In the genomic region with DNA sequence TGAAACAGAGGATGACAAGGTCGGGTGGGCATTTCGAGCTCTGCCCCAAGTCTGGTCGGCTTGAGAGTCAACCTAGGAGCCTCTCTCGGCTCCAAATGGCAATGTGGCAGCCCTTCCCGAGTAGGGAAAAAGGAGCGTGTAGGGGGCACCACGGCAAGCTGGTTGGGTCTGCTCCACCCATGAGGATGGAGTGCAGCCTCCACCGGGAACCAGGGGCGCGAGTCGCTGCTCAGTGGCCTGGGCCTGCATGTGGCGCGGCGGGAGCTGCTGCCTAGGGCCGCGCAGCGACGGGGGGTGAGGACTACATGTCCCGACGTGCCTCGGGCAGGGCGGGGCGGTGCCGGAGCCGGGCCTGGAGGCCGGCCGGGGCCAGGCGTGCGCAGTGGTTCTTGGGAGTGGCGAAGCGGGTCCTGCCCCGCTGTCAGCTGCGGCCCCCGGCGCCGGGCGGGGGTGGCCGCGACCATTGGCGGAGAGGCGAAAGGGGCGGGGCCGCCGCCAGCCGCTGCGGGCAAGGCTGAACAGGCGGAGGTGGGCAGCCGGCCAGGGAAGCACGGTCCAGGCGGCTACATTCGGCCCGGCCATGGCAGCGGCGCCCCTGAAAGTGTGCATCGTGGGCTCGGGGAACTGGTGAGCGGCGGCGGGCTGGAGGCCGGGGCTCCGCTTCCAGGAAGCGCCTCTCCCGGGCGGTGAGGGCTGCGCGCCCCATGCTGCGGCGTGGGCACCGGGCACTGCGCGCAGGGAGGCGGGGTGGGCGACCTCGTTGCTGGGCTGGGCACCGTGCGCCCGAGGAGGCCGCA, we compare ENCODE assay signal across 1 cellular context.
TF ChIP-seq lines count a peak whose summit lies in the region.

Gene GPD1L (plus strand): TSS at position 489 of the 797 bp plus-strand sequence. CDS start 92 bp downstream, at position 581.

TF ChIP-seq in HepG2, 621 proteins besides CTCF, POLR2A, EP300 and RAD21 (continued from another document and continues in another):
- TF ChIP-seq ZNF513 (CRISPR knock-in tag; conservative IDR thresholded peaks at IDR 0.05), result no peak
- peak; percentile 72; the same call in 1 of the 2 replicates for TF ChIP-seq SAFB2 (CRISPR knock-in tag; IDR thresholded peaks at IDR 0.05; ENCODE audit: borderline replicate concordance, low read depth)
- no peak for TF ChIP-seq POLR2AphosphoS2 (IDR thresholded peaks at IDR 0.05; ENCODE audit: low read depth, low read length)
- TF ChIP-seq SSRP1 (CRISPR knock-in tag; IDR thresholded peaks at IDR 0.05), result no peak
- TF ChIP-seq MED13 (CRISPR knock-in tag; IDR thresholded peaks at IDR 0.05), result no peak
- no peak for TF ChIP-seq SOX13 (IDR thresholded peaks at IDR 0.05)
- TF ChIP-seq SOX13 (CRISPR knock-in tag; conservative IDR thresholded peaks at IDR 0.05 in 1 of 2, IDR thresholded peaks at IDR 0.05 in 1 of 2), result peak in 1 of 2 experiments; percentile 18; a peak in 1 of 4 replicates
- TF ChIP-seq TFE3 (CRISPR knock-in tag; IDR thresholded peaks at IDR 0.05), result no peak
- TF ChIP-seq, protein P1, sequence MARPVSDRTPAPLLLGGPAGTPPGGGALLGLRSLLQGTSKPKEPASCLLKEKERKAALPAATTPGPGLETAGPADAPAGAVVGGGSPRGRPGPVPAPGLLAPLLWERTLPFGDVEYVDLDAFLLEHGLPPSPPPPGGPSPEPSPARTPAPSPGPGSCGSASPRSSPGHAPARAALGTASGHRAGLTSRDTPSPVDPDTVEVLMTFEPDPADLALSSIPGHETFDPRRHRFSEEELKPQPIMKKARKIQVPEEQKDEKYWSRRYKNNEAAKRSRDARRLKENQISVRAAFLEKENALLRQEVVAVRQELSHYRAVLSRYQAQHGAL (CRISPR knock-in tag; IDR thresholded peaks at IDR 0.05; ENCODE audit: not compliant biosample characterization), result no peak
- TF ChIP-seq ZNF550 (CRISPR knock-in tag; IDR thresholded peaks at IDR 0.05; ENCODE audit: borderline replicate concordance), result no peak
- 0 out of 2 replicates have a peak, but pooled peaks have one; percentile 63 for TF ChIP-seq RXRA (CRISPR knock-in tag; IDR thresholded peaks at IDR 0.05)
- TF ChIP-seq POLR2G (IDR thresholded peaks at IDR 0.05; ENCODE audit: low read depth, low read length), result peak; percentile 66
- no peak for TF ChIP-seq ZNF569 (CRISPR knock-in tag; IDR thresholded peaks at IDR 0.05; ENCODE audit: borderline replicate concordance)
- 0 out of 2 replicates have a peak, but pooled peaks have one; percentile 19 for TF ChIP-seq HNF4G (IDR thresholded peaks at IDR 0.05; ENCODE audit: borderline replicate concordance, low read depth, low read length)
- TF ChIP-seq HNF4G (CRISPR knock-in tag; IDR thresholded peaks at IDR 0.05; ENCODE audit: borderline replicate concordance, low read depth), result no peak
- no peak for TF ChIP-seq HNRNPH1 (optimal IDR thresholded peaks at IDR 0.05; ENCODE audit: low read depth, low read length)
- no peak for TF ChIP-seq ZKSCAN5 (CRISPR knock-in tag; IDR thresholded peaks at IDR 0.05)
- TF ChIP-seq ZNF33A (CRISPR knock-in tag; IDR thresholded peaks at IDR 0.05; ENCODE audit: borderline replicate concordance), result no peak
- TF ChIP-seq MTF1 (CRISPR knock-in tag; IDR thresholded peaks at IDR 0.05), result no peak
- TF ChIP-seq ZNF782 (CRISPR knock-in tag; IDR thresholded peaks at IDR 0.05; ENCODE audit: borderline replicate concordance), result 0 out of 2 replicates have a peak, but pooled peaks have one; percentile 7
- TF ChIP-seq DR1 (CRISPR knock-in tag; IDR thresholded peaks at IDR 0.05), result no peak; the same call in 1 of the 2 replicates
- peak; percentile 45; the same call in 1 of the 2 replicates for TF ChIP-seq ISL2 (CRISPR knock-in tag; IDR thresholded peaks at IDR 0.05)
- TF ChIP-seq GABPB1 (CRISPR knock-in tag; IDR thresholded peaks at IDR 0.05), result peak; percentile 85
- no peak for TF ChIP-seq NFE2 (CRISPR knock-in tag; IDR thresholded peaks at IDR 0.05)
- TF ChIP-seq ZNF121 (CRISPR knock-in tag; IDR thresholded peaks at IDR 0.05), result peak; percentile 82
- TF ChIP-seq ZNF639 (CRISPR knock-in tag; conservative IDR thresholded peaks at IDR 0.05), result no peak; the same call in 1 of the 2 replicates
- TF ChIP-seq, protein P2, sequence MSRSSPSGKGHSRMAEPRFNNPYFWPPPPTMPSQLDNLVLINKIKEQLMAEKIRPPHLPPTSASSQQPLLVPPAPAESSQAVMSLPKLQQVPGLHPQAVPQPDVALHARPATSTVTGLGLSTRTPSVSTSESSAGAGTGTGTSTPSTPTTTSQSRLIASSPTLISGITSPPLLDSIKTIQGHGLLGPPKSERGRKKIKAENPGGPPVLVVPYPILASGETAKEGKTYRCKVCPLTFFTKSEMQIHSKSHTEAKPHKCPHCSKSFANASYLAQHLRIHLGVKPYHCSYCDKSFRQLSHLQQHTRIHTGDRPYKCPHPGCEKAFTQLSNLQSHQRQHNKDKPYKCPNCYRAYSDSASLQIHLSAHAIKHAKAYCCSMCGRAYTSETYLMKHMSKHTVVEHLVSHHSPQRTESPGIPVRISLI (CRISPR knock-in tag; IDR thresholded peaks at IDR 0.05; ENCODE audit: borderline replicate concordance), result 0 out of 2 replicates have a peak, but pooled peaks have one; percentile 58
- TF ChIP-seq HNRNPK (IDR thresholded peaks at IDR 0.05; ENCODE audit: low read depth, low read length, poor library complexity, severe bottlenecking), result peak; percentile 46
- TF ChIP-seq, protein P3, sequence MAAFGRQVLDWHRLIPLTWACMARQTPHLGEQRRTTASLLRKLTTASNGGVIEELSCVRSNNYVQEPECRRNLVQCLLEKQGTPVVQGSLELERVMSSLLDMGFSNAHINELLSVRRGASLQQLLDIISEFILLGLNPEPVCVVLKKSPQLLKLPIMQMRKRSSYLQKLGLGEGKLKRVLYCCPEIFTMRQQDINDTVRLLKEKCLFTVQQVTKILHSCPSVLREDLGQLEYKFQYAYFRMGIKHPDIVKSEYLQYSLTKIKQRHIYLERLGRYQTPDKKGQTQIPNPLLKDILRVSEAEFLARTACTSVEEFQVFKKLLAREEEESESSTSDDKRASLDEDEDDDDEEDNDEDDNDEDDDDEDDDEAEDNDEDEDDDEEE (CRISPR knock-in tag; IDR thresholded peaks at IDR 0.05), result peak; percentile 42; the same call in 1 of the 2 replicates
- TF ChIP-seq BCL6 (CRISPR knock-in tag; IDR thresholded peaks at IDR 0.05), result no peak
- 0 out of 2 replicates have a peak, but pooled peaks have one; percentile 67 for TF ChIP-seq FLYWCH1 (CRISPR knock-in tag; IDR thresholded peaks at IDR 0.05)
- peak; percentile 74 for TF ChIP-seq POGK (CRISPR knock-in tag; conservative IDR thresholded peaks at IDR 0.05)
- TF ChIP-seq, protein P4, sequence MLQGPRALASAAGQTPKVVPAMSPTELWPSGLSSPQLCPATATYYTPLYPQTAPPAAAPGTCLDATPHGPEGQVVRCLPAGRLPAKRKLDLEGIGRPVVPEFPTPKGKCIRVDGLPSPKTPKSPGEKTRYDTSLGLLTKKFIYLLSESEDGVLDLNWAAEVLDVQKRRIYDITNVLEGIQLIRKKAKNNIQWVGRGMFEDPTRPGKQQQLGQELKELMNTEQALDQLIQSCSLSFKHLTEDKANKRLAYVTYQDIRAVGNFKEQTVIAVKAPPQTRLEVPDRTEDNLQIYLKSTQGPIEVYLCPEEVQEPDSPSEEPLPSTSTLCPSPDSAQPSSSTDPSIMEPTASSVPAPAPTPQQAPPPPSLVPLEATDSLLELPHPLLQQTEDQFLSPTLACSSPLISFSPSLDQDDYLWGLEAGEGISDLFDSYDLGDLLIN (CRISPR knock-in tag; IDR thresholded peaks at IDR 0.05; ENCODE audit: borderline replicate concordance), result no peak
- no peak for TF ChIP-seq KLF15 (CRISPR knock-in tag; IDR thresholded peaks at IDR 0.05; ENCODE audit: borderline replicate concordance)
- no peak for TF ChIP-seq ZFP36L2 (CRISPR knock-in tag; IDR thresholded peaks at IDR 0.05)
- no peak; the same call in 1 of the 2 replicates for TF ChIP-seq ZSCAN9 (CRISPR knock-in tag; IDR thresholded peaks at IDR 0.05; ENCODE audit: borderline replicate concordance)
- no peak for TF ChIP-seq MIER2 (CRISPR knock-in tag; IDR thresholded peaks at IDR 0.05)
- TF ChIP-seq, protein P5, sequence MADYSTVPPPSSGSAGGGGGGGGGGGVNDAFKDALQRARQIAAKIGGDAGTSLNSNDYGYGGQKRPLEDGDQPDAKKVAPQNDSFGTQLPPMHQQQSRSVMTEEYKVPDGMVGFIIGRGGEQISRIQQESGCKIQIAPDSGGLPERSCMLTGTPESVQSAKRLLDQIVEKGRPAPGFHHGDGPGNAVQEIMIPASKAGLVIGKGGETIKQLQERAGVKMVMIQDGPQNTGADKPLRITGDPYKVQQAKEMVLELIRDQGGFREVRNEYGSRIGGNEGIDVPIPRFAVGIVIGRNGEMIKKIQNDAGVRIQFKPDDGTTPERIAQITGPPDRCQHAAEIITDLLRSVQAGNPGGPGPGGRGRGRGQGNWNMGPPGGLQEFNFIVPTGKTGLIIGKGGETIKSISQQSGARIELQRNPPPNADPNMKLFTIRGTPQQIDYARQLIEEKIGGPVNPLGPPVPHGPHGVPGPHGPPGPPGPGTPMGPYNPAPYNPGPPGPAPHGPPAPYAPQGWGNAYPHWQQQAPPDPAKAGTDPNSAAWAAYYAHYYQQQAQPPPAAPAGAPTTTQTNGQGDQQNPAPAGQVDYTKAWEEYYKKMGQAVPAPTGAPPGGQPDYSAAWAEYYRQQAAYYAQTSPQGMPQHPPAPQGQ (CRISPR knock-in tag; IDR thresholded peaks at IDR 0.05; ENCODE audit: borderline replicate concordance), result no peak
- TF ChIP-seq RBFOX2 (IDR thresholded peaks at IDR 0.05; ENCODE audit: low read depth, low read length), result peak; percentile 69
- TF ChIP-seq ZMYM3 (CRISPR knock-in tag; IDR thresholded peaks at IDR 0.05), result peak; percentile 33; the same call in 1 of the 2 replicates
- TF ChIP-seq, protein P6, sequence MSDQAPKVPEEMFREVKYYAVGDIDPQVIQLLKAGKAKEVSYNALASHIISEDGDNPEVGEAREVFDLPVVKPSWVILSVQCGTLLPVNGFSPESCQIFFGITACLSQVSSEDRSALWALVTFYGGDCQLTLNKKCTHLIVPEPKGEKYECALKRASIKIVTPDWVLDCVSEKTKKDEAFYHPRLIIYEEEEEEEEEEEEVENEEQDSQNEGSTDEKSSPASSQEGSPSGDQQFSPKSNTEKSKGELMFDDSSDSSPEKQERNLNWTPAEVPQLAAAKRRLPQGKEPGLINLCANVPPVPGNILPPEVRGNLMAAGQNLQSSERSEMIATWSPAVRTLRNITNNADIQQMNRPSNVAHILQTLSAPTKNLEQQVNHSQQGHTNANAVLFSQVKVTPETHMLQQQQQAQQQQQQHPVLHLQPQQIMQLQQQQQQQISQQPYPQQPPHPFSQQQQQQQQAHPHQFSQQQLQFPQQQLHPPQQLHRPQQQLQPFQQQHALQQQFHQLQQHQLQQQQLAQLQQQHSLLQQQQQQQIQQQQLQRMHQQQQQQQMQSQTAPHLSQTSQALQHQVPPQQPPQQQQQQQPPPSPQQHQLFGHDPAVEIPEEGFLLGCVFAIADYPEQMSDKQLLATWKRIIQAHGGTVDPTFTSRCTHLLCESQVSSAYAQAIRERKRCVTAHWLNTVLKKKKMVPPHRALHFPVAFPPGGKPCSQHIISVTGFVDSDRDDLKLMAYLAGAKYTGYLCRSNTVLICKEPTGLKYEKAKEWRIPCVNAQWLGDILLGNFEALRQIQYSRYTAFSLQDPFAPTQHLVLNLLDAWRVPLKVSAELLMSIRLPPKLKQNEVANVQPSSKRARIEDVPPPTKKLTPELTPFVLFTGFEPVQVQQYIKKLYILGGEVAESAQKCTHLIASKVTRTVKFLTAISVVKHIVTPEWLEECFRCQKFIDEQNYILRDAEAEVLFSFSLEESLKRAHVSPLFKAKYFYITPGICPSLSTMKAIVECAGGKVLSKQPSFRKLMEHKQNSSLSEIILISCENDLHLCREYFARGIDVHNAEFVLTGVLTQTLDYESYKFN (CRISPR knock-in tag; conservative IDR thresholded peaks at IDR 0.05), result peak; percentile 56
